Comparison of ENCODE assay signal across 30 cellular contexts in genomic region chr2:208531361-208531760, GRCh38.
DNase-seq lines count a peak whose midpoint lies in the region; ATAC-seq and TF ChIP-seq lines count a peak whose summit lies in the region.
"Had no signal": no experiment of that assay in that cellular context is flagged by ENCODE, and none has a peak within 500 bp of the region (broad histone marks: within the 10 kb centered on the region; RNA-seq: fewer than 3 reads in every experiment).

No MANE protein-coding gene starts in this region.

- no peaks in the 10 kb centered on the region for H3K27me3 Mint-ChIP-seq in GM23338 (ENCODE audit: insufficient read depth, low read depth, poor library complexity)
- H3K27me3 Mint-ChIP-seq: activated CD4-positive, alpha-beta T cell treated with anti-CD3 and anti-CD28 coated beads, Interleukin-2, amount 10 ng/mL, durations not matched to agents 24 days and 14 days; brain; CD4-positive, alpha-beta T cell had no signal

- peak overlapping the region; percentile 85 for H3K27ac Mint-ChIP-seq in GM23338
- H3K27ac Mint-ChIP-seq: activated CD4-positive, alpha-beta T cell treated with anti-CD3 and anti-CD28 coated beads, Interleukin-2, amount 10 ng/mL, durations not matched to agents 24 days and 14 days; brain; CD4-positive, alpha-beta T cell; HFFc6; memory B cell had no signal

- TF ChIP-seq CTCF in GM23338 (conservative IDR thresholded peaks at IDR 0.05; ENCODE audit: low read depth in 2 of 2) = no peak
- TF ChIP-seq CTCF in upper lobe of right lung (IDR thresholded peaks at IDR 0.05) = no peak
- TF ChIP-seq CTCF in esophagus squamous epithelium (IDR thresholded peaks at IDR 0.05) = no peak

- H3F3A ChIP-seq in GM23338 (replicated peaks; ENCODE audit: low read depth) = no peaks in the 10 kb centered on the region

- intact Hi-C loops in upper lobe of right lung (cut with DNase I) = no loop called here
- intact Hi-C loops in Right ventricle myocardium superior (cut with DNase I) = no loop called here
- intact Hi-C loops in esophagus squamous epithelium (cut with DNase I) = no loop called here

- ATAC-seq in GM18499 (IDR thresholded peaks at IDR 0.05; ENCODE audit: insufficient read depth, unreplicated experiment) (peak; percentile 71), GM19395 (IDR thresholded peaks at IDR 0.05; ENCODE audit: unreplicated experiment) (peak; percentile 81), GM23338 (no peak), HG03442 (IDR thresholded peaks at IDR 0.05; ENCODE audit: unreplicated experiment) (peak; percentile 57), upper lobe of right lung (no peak), Right ventricle myocardium superior (ENCODE audit: poor library complexity) (no peak)
- ATAC-seq: left lobe of liver, right lobe of liver, Right ventricle myocardium inferior had no signal

- H2AFZ ChIP-seq in GM23338 = no peak overlapping the region
- H2AFZ ChIP-seq: PC-9 had no signal

- TF ChIP-seq POLR2A in esophagus squamous epithelium (IDR thresholded peaks at IDR 0.05) = no peak

- H3K27ac ChIP-seq in GM23338 (ENCODE audit: low read depth) (no peak overlapping the region), upper lobe of right lung (no peak overlapping the region), esophagus squamous epithelium (no peak overlapping the region)
- H3K27ac ChIP-seq: adrenal gland, dorsolateral prefrontal cortex, HL-60, PC-9, right lobe of liver, transverse colon, VCaP had no signal

- no peak overlapping the region for H3K4me3 ChIP-seq in GM23338
- no peak overlapping the region for H3K4me3 ChIP-seq in upper lobe of right lung
- H3K4me3 ChIP-seq in esophagus squamous epithelium = no peak overlapping the region
- H3K4me3 ChIP-seq: adrenal gland, dorsolateral prefrontal cortex, PC-9, right lobe of liver, transverse colon had no signal

- no peaks in the 10 kb centered on the region for H3K27me3 ChIP-seq in GM23338 (ENCODE audit: insufficient read depth)
- no peaks in the 10 kb centered on the region for H3K27me3 ChIP-seq in upper lobe of right lung
- H3K27me3 ChIP-seq in esophagus squamous epithelium = no peaks in the 10 kb centered on the region
- H3K27me3 ChIP-seq: adrenal gland, right lobe of liver, transverse colon had no signal

- H3K9me2 ChIP-seq in GM23338 (ENCODE audit: insufficient read depth) = no peaks in the 10 kb centered on the region

- no peaks in the 10 kb centered on the region for H4K20me1 ChIP-seq in GM23338 (replicated peaks; ENCODE audit: insufficient read depth)

- H3K79me2 ChIP-seq in GM23338 (replicated peaks; ENCODE audit: insufficient read depth) = no peaks in the 10 kb centered on the region

- no peaks in the 10 kb centered on the region for H3K4me1 Mint-ChIP-seq in GM23338
- H3K4me1 Mint-ChIP-seq: activated CD4-positive, alpha-beta T cell treated with anti-CD3 and anti-CD28 coated beads, Interleukin-2, amount 10 ng/mL, durations not matched to agents 24 days and 14 days; brain; memory B cell had no signal

- H3K4me1 ChIP-seq in GM23338 (ENCODE audit: insufficient read depth) = no peaks in the 10 kb centered on the region
- no peaks in the 10 kb centered on the region for H3K4me1 ChIP-seq in upper lobe of right lung
- no peaks in the 10 kb centered on the region for H3K4me1 ChIP-seq in esophagus squamous epithelium
- H3K4me1 ChIP-seq: adrenal gland, right lobe of liver, transverse colon had no signal

- no peak overlapping the region for H3K4me2 ChIP-seq in GM23338
- H3K4me2 ChIP-seq: PC-9 had no signal

- WGBS in esophagus squamous epithelium, 2 donors = 78 to 85% methylated on average over 3 of the region's 3 CpGs

- DNase-seq in GM23338 (ENCODE audit: low spot score) (no peak), upper lobe of right lung (no peak), NCI-H1436 (lab: John Stamatoyannopoulos, UW) (no peak), Right ventricle myocardium superior (no peak), esophagus squamous epithelium (lab: John Stamatoyannopoulos, UW) (no peak)
- DNase-seq: activated CD4-positive, alpha-beta T cell treated with anti-CD3 and anti-CD28 coated beads, Interleukin-2, amount 10 ng/mL, durations not matched to agents 24 days and 14 days; activated naive CD4-positive, alpha-beta T cell treated with Interleukin-2 at 50 U/mL for 16 hours; activated T-cell treated with anti-CD3 and anti-CD28 coated beads, Interleukin-2, amount 50 U/mL, for 48 hours; adrenal gland; CD4-positive, alpha-beta T cell; dorsolateral prefrontal cortex; HFFc6; Karpas-422; MV-4-11; NCI-H510A; NK-92 treated with Interleukin-12 subunit alpha and Interleukin-12 subunit beta, amount 100 ng/mL, for 24 hours; PC-9; posterior cingulate gyrus; right lobe of liver; stimulated activated CD4-positive, alpha-beta T cell treated with anti-CD3 and anti-CD28 coated beads, Interleukin-2, amount 100 ng/mL, for 48 hours; transverse colon had no signal

- H3K9me3 Mint-ChIP-seq in GM23338 = peaks cover 20% of the 10 kb centered on the region
- H3K9me3 Mint-ChIP-seq: activated CD4-positive, alpha-beta T cell treated with anti-CD3 and anti-CD28 coated beads, Interleukin-2, amount 10 ng/mL, durations not matched to agents 24 days and 14 days had no signal

- peaks cover 9% of the 10 kb centered on the region; the same call in 2 of the 3 replicates for H3K36me3 Mint-ChIP-seq in GM23338 (ENCODE audit: low read depth)
- H3K36me3 Mint-ChIP-seq: memory B cell had no signal

- no peak overlapping the region for H3K4me3 Mint-ChIP-seq in GM23338
- H3K4me3 Mint-ChIP-seq: activated CD4-positive, alpha-beta T cell treated with anti-CD3 and anti-CD28 coated beads, Interleukin-2, amount 10 ng/mL, durations not matched to agents 24 days and 14 days; brain; CD4-positive, alpha-beta T cell; HFFc6; memory B cell had no signal

- no peaks in the 10 kb centered on the region for H3K36me3 ChIP-seq in GM23338 (ENCODE audit: insufficient read depth)
- no peaks in the 10 kb centered on the region for H3K36me3 ChIP-seq in upper lobe of right lung
- no peaks in the 10 kb centered on the region for H3K36me3 ChIP-seq in esophagus squamous epithelium
- H3K36me3 ChIP-seq: adrenal gland, right lobe of liver, transverse colon had no signal

- H3K9me3 ChIP-seq in upper lobe of right lung (no peaks in the 10 kb centered on the region), esophagus squamous epithelium (peaks cover 0 to 3% (median 0%) of the 10 kb centered on the region in 3 donors)
- H3K9me3 ChIP-seq: adrenal gland, right lobe of liver had no signal

TF ChIP-seq in GM23338, 12 proteins besides CTCF, POLR2A, EP300 and RAD21:
- TF ChIP-seq EZH2 (IDR thresholded peaks at IDR 0.05; ENCODE audit: low read depth, unreplicated experiment) = no peak
- TF ChIP-seq JUNB (IDR thresholded peaks at IDR 0.05; ENCODE audit: unreplicated experiment) = no peak
- TF ChIP-seq CREB1 (CRISPR knock-in tag; IDR thresholded peaks at IDR 0.05; ENCODE audit: low read depth) = no peak
- TF ChIP-seq ZNF114 (CRISPR knock-in tag; IDR thresholded peaks at IDR 0.05) = no peak

Comparison
In these comparisons a context has a peak if more than half of its experiments do, and no peak if none do; other contexts are left out.
1. ATAC-seq: peak in GM18499 (single experiment), GM19395 (single experiment) and HG03442 (single experiment); none in GM23338 (single experiment), upper lobe of right lung (single experiment) and Right ventricle myocardium superior (single experiment).